ENCODE assay signal across 1 cellular context in the genomic region with DNA sequence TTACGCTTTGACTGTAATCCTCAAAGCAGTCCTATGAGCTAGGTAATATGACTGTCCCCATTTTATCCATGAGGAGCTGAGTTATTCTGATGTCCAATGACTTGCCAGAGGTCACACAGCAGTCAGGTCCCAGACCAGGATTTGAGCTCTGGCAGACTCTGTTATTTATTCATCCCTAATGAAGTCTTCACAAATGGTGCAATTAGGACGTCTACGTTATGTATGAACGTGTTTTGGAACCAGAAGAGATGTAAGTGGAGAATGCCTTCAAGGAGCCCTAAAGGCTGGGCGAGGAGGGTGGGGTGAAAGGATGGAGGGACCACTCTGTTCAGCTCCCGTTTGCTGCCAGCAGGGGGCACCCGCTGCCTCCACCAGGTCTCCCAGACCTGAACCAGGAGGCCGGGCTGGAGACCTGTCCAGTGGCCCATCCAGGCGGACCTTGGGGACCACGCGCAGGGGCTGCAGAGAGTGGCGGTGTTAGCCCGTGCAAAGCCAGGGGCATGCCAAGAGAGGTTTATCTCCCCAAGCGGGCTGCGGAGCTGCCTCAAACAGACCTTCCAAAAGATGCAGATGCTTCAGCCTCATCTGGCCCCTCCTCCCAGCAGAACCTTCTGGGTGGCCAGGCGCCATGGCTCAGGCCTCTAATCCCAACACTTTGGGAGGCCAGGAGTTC.
A peak's percentile ranks its signal among the peaks of the same experiment; 100 is the strongest.
TF ChIP-seq lines count a peak whose summit lies in the region.

No MANE protein-coding gene starts in this region.

TF ChIP-seq in HepG2, 621 proteins besides CTCF, POLR2A, EP300 and RAD21 (continues in another document):
- 0 out of 2 replicates have a peak, but pooled peaks have one; percentile 61 for TF ChIP-seq PAX8 (CRISPR knock-in tag; IDR thresholded peaks at IDR 0.05; ENCODE audit: borderline replicate concordance)
- no peak for TF ChIP-seq ZNF607 (CRISPR knock-in tag; IDR thresholded peaks at IDR 0.05; ENCODE audit: borderline replicate concordance)
- TF ChIP-seq, protein P1, sequence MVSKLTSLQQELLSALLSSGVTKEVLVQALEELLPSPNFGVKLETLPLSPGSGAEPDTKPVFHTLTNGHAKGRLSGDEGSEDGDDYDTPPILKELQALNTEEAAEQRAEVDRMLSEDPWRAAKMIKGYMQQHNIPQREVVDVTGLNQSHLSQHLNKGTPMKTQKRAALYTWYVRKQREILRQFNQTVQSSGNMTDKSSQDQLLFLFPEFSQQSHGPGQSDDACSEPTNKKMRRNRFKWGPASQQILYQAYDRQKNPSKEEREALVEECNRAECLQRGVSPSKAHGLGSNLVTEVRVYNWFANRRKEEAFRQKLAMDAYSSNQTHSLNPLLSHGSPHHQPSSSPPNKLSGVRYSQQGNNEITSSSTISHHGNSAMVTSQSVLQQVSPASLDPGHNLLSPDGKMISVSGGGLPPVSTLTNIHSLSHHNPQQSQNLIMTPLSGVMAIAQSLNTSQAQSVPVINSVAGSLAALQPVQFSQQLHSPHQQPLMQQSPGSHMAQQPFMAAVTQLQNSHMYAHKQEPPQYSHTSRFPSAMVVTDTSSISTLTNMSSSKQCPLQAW (CRISPR knock-in tag; IDR thresholded peaks at IDR 0.05): no peak
- 0 out of 2 replicates have a peak, but pooled peaks have one; percentile 49 for TF ChIP-seq MIER3 (CRISPR knock-in tag; IDR thresholded peaks at IDR 0.05; ENCODE audit: borderline replicate concordance)
- no peak for TF ChIP-seq MBD4 (IDR thresholded peaks at IDR 0.05; ENCODE audit: borderline replicate concordance, low read length)
- no peak for TF ChIP-seq THAP11 (CRISPR knock-in tag; IDR thresholded peaks at IDR 0.05)
- TF ChIP-seq, protein P2, sequence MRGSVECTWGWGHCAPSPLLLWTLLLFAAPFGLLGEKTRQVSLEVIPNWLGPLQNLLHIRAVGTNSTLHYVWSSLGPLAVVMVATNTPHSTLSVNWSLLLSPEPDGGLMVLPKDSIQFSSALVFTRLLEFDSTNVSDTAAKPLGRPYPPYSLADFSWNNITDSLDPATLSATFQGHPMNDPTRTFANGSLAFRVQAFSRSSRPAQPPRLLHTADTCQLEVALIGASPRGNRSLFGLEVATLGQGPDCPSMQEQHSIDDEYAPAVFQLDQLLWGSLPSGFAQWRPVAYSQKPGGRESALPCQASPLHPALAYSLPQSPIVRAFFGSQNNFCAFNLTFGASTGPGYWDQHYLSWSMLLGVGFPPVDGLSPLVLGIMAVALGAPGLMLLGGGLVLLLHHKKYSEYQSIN (CRISPR knock-in tag; IDR thresholded peaks at IDR 0.05; ENCODE audit: borderline replicate concordance): no peak
- TF ChIP-seq ZNF17 (CRISPR knock-in tag; IDR thresholded peaks at IDR 0.05): no peak
- TF ChIP-seq, protein P3, sequence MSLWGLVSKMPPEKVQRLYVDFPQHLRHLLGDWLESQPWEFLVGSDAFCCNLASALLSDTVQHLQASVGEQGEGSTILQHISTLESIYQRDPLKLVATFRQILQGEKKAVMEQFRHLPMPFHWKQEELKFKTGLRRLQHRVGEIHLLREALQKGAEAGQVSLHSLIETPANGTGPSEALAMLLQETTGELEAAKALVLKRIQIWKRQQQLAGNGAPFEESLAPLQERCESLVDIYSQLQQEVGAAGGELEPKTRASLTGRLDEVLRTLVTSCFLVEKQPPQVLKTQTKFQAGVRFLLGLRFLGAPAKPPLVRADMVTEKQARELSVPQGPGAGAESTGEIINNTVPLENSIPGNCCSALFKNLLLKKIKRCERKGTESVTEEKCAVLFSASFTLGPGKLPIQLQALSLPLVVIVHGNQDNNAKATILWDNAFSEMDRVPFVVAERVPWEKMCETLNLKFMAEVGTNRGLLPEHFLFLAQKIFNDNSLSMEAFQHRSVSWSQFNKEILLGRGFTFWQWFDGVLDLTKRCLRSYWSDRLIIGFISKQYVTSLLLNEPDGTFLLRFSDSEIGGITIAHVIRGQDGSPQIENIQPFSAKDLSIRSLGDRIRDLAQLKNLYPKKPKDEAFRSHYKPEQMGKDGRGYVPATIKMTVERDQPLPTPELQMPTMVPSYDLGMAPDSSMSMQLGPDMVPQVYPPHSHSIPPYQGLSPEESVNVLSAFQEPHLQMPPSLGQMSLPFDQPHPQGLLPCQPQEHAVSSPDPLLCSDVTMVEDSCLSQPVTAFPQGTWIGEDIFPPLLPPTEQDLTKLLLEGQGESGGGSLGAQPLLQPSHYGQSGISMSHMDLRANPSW (CRISPR knock-in tag; IDR thresholded peaks at IDR 0.05; ENCODE audit: borderline replicate concordance): no peak
- no peak for TF ChIP-seq ZNF747 (CRISPR knock-in tag; IDR thresholded peaks at IDR 0.05; ENCODE audit: borderline replicate concordance)
- TF ChIP-seq, protein P4, sequence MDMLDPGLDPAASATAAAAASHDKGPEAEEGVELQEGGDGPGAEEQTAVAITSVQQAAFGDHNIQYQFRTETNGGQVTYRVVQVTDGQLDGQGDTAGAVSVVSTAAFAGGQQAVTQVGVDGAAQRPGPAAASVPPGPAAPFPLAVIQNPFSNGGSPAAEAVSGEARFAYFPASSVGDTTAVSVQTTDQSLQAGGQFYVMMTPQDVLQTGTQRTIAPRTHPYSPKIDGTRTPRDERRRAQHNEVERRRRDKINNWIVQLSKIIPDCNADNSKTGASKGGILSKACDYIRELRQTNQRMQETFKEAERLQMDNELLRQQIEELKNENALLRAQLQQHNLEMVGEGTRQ (IDR thresholded peaks at IDR 0.05; ENCODE audit: low read depth, low read length): no peak
- TF ChIP-seq, protein P4 (CRISPR knock-in tag; IDR thresholded peaks at IDR 0.05; ENCODE audit: borderline replicate concordance): no peak
- TF ChIP-seq ZSCAN21 (CRISPR knock-in tag; IDR thresholded peaks at IDR 0.05; ENCODE audit: borderline replicate concordance): no peak
- TF ChIP-seq MED1 (CRISPR knock-in tag; IDR thresholded peaks at IDR 0.05): no peak
- TF ChIP-seq IRF2 (CRISPR knock-in tag; IDR thresholded peaks at IDR 0.05): no peak
- no peak for TF ChIP-seq ZNF557 (CRISPR knock-in tag; IDR thresholded peaks at IDR 0.05)
- TF ChIP-seq ZNF333 (CRISPR knock-in tag; IDR thresholded peaks at IDR 0.05; ENCODE audit: borderline replicate concordance): no peak
- no peak for TF ChIP-seq REXO4 (CRISPR knock-in tag; IDR thresholded peaks at IDR 0.05; ENCODE audit: borderline replicate concordance)
- TF ChIP-seq, protein P5, sequence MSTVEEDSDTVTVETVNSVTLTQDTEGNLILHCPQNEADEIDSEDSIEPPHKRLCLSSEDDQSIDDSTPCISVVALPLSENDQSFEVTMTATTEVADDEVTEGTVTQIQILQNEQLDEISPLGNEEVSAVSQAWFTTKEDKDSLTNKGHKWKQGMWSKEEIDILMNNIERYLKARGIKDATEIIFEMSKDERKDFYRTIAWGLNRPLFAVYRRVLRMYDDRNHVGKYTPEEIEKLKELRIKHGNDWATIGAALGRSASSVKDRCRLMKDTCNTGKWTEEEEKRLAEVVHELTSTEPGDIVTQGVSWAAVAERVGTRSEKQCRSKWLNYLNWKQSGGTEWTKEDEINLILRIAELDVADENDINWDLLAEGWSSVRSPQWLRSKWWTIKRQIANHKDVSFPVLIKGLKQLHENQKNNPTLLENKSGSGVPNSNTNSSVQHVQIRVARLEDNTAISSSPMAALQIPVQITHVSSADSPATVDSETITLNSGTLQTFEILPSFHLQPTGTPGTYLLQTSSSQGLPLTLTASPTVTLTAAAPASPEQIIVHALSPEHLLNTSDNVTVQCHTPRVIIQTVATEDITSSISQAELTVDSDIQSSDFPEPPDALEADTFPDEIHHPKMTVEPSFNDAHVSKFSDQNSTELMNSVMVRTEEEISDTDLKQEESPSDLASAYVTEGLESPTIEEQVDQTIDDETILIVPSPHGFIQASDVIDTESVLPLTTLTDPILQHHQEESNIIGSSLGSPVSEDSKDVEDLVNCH (CRISPR knock-in tag; IDR thresholded peaks at IDR 0.05): no peak
- TF ChIP-seq, protein P6, sequence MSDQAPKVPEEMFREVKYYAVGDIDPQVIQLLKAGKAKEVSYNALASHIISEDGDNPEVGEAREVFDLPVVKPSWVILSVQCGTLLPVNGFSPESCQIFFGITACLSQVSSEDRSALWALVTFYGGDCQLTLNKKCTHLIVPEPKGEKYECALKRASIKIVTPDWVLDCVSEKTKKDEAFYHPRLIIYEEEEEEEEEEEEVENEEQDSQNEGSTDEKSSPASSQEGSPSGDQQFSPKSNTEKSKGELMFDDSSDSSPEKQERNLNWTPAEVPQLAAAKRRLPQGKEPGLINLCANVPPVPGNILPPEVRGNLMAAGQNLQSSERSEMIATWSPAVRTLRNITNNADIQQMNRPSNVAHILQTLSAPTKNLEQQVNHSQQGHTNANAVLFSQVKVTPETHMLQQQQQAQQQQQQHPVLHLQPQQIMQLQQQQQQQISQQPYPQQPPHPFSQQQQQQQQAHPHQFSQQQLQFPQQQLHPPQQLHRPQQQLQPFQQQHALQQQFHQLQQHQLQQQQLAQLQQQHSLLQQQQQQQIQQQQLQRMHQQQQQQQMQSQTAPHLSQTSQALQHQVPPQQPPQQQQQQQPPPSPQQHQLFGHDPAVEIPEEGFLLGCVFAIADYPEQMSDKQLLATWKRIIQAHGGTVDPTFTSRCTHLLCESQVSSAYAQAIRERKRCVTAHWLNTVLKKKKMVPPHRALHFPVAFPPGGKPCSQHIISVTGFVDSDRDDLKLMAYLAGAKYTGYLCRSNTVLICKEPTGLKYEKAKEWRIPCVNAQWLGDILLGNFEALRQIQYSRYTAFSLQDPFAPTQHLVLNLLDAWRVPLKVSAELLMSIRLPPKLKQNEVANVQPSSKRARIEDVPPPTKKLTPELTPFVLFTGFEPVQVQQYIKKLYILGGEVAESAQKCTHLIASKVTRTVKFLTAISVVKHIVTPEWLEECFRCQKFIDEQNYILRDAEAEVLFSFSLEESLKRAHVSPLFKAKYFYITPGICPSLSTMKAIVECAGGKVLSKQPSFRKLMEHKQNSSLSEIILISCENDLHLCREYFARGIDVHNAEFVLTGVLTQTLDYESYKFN (CRISPR knock-in tag; conservative IDR thresholded peaks at IDR 0.05): no peak
- no peak for TF ChIP-seq PLRG1 (conservative IDR thresholded peaks at IDR 0.05)
- TF ChIP-seq ZNF552 (CRISPR knock-in tag; IDR thresholded peaks at IDR 0.05; ENCODE audit: borderline replicate concordance): no peak
- TF ChIP-seq MTF2 (CRISPR knock-in tag; IDR thresholded peaks at IDR 0.05; ENCODE audit: borderline replicate concordance): 0 out of 2 replicates have a peak, but pooled peaks have one; percentile 56
- no peak for TF ChIP-seq ZNF674 (CRISPR knock-in tag; IDR thresholded peaks at IDR 0.05; ENCODE audit: low read depth)
- no peak for TF ChIP-seq HOXA3 (CRISPR knock-in tag; IDR thresholded peaks at IDR 0.05)
- no peak; the same call in 1 of the 2 replicates for TF ChIP-seq FOXC1 (CRISPR knock-in tag; IDR thresholded peaks at IDR 0.05; ENCODE audit: borderline replicate concordance)
- TF ChIP-seq ZNF598 (CRISPR knock-in tag; IDR thresholded peaks at IDR 0.05; ENCODE audit: borderline replicate concordance): peak; percentile 67; the same call in 1 of the 2 replicates
- TF ChIP-seq, protein P7, sequence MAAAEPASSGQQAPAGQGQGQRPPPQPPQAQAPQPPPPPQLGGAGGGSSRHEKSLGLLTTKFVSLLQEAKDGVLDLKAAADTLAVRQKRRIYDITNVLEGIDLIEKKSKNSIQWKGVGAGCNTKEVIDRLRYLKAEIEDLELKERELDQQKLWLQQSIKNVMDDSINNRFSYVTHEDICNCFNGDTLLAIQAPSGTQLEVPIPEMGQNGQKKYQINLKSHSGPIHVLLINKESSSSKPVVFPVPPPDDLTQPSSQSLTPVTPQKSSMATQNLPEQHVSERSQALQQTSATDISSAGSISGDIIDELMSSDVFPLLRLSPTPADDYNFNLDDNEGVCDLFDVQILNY (CRISPR knock-in tag; conservative IDR thresholded peaks at IDR 0.05): no peak
- no peak for TF ChIP-seq SNRNP70 (IDR thresholded peaks at IDR 0.05; ENCODE audit: low read depth, low read length)
- no peak for TF ChIP-seq ZNF577 (CRISPR knock-in tag; IDR thresholded peaks at IDR 0.05; ENCODE audit: borderline replicate concordance, low read depth)
- TF ChIP-seq ZNF260 (CRISPR knock-in tag; IDR thresholded peaks at IDR 0.05; ENCODE audit: borderline replicate concordance, low read depth): no peak
- TF ChIP-seq, protein P8, sequence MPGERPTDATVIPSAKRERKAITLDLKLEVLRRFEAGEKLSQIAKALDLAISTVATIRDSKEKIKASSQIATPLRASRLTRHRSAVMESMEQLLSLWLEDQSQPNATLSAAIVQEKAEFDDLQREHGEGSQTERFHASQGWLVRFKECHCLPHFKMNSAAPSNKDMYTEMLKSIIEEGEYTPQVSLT (CRISPR knock-in tag; IDR thresholded peaks at IDR 0.05; ENCODE audit: borderline replicate concordance, low read depth): no peak
- TF ChIP-seq, protein P9, sequence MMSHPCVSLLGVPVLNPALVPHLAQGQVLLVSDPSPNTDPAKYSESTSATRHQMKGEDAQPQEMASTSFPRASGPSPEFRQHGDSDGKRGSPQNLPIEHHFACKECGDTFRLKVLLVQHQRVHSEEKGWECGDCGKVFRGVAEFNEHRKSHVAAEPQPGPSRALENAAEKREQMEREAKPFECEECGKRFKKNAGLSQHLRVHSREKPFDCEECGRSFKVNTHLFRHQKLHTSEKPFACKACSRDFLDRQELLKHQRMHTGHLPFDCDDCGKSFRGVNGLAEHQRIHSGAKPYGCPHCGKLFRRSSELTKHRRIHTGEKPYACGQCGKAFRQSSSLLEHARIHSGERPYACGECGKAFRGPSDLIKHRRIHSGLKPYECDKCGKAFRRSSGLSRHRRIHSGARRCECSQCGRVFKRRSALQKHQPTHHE (CRISPR knock-in tag; IDR thresholded peaks at IDR 0.05; ENCODE audit: borderline replicate concordance): no peak
- no peak for TF ChIP-seq ZNF644 (CRISPR knock-in tag; IDR thresholded peaks at IDR 0.05; ENCODE audit: low read depth)
- TF ChIP-seq, protein P10, sequence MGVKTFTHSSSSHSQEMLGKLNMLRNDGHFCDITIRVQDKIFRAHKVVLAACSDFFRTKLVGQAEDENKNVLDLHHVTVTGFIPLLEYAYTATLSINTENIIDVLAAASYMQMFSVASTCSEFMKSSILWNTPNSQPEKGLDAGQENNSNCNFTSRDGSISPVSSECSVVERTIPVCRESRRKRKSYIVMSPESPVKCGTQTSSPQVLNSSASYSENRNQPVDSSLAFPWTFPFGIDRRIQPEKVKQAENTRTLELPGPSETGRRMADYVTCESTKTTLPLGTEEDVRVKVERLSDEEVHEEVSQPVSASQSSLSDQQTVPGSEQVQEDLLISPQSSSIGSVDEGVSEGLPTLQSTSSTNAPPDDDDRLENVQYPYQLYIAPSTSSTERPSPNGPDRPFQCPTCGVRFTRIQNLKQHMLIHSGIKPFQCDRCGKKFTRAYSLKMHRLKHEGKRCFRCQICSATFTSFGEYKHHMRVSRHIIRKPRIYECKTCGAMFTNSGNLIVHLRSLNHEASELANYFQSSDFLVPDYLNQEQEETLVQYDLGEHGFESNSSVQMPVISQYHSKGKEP (CRISPR knock-in tag; IDR thresholded peaks at IDR 0.05): no peak
- TF ChIP-seq ZNF75D (CRISPR knock-in tag; IDR thresholded peaks at IDR 0.05; ENCODE audit: borderline replicate concordance): no peak
- no peak for TF ChIP-seq FLYWCH1 (CRISPR knock-in tag; IDR thresholded peaks at IDR 0.05)
- no peak for TF ChIP-seq ELF3 (CRISPR knock-in tag; IDR thresholded peaks at IDR 0.05)
- TF ChIP-seq TBX3 (IDR thresholded peaks at IDR 0.05; ENCODE audit: borderline replicate concordance): no peak
- TF ChIP-seq ZBTB21 (CRISPR knock-in tag; IDR thresholded peaks at IDR 0.05): no peak
- TF ChIP-seq ZNF296 (CRISPR knock-in tag; conservative IDR thresholded peaks at IDR 0.05): no peak
- TF ChIP-seq ZMYM4 (CRISPR knock-in tag; IDR thresholded peaks at IDR 0.05): no peak
- TF ChIP-seq THYN1 (CRISPR knock-in tag; IDR thresholded peaks at IDR 0.05; ENCODE audit: borderline replicate concordance, low read depth): no peak
- no peak for TF ChIP-seq ZNF670 (CRISPR knock-in tag; IDR thresholded peaks at IDR 0.05; ENCODE audit: borderline replicate concordance)
